Comparison of ENCODE assay signal across 8 cellular contexts in genomic region chrX:49053223-49054072, GRCh38. TPM values are rescaled to one million over a fixed set of nuclear protein-coding genes. Genes with fewer than 3 reads are reported as not detected.
DNase-seq lines count a peak whose midpoint lies in the region; ATAC-seq and TF ChIP-seq lines count a peak whose summit lies in the region.

No MANE protein-coding gene starts in this region.

- peaks cover 19% of the 10 kb centered on the region for H3K79me2 ChIP-seq in GM23338 (replicated peaks; ENCODE audit: insufficient read depth)
- peaks cover 7% of the 10 kb centered on the region for H3K79me2 ChIP-seq in neural progenitor cell (ENCODE audit: low read depth)

- intact Hi-C loops in testis (cut with DNase I; ENCODE audit: low total_unique reads) = no loop called here

- 7 to 29% methylated on average over 1 to 63 of the region's 79 CpGs for WGBS in testis, 2 donors

- peak; percentile 89 for ATAC-seq in GM23338

- H3K4me1 Mint-ChIP-seq in GM23338 = peaks cover 15% of the 10 kb centered on the region
- H3K4me1 Mint-ChIP-seq in neural progenitor cell = peaks cover 15% of the 10 kb centered on the region

- peaks cover 6% of the 10 kb centered on the region; the same call in 1 of the 3 replicates for H3K36me3 Mint-ChIP-seq in GM23338 (ENCODE audit: low read depth)
- H3K36me3 Mint-ChIP-seq in neural progenitor cell = peaks cover 6% of the 10 kb centered on the region

- TF ChIP-seq POLR2A in testis (IDR thresholded peaks at IDR 0.05) = no peak

- H3F3A ChIP-seq in GM23338 (replicated peaks; ENCODE audit: low read depth) (no peaks in the 10 kb centered on the region), neural progenitor cell (ENCODE audit: low read depth) (peaks cover 4% of the 10 kb centered on the region)

- H3K4me2 ChIP-seq in GM23338 (peak overlapping the region; percentile 71), neural progenitor cell (peak overlapping the region; percentile 67)

- H3K36me3 ChIP-seq in GM23338 (ENCODE audit: insufficient read depth) (no peaks in the 10 kb centered on the region), neural progenitor cell (no peaks in the 10 kb centered on the region), testis (ENCODE audit: low read depth, missing control alignments) (no peaks in the 10 kb centered on the region)

- H3K27ac ChIP-seq in GM23338 (ENCODE audit: low read depth) = no peak overlapping the region
- peak overlapping the region; percentile 20 for H3K27ac ChIP-seq in neural progenitor cell
- peak overlapping the region; percentile 70 to 85 for H3K27ac ChIP-seq in testis

- no peaks in the 10 kb centered on the region for H3K9me2 ChIP-seq in GM23338 (ENCODE audit: insufficient read depth)

- H3K9ac ChIP-seq in neural progenitor cell = peak overlapping the region; percentile 32

- H3K9me3 ChIP-seq in neural progenitor cell (ENCODE audit: low read depth) (no peaks in the 10 kb centered on the region), testis (no peaks in the 10 kb centered on the region)

- peaks cover 4% of the 10 kb centered on the region for H3K27me3 Mint-ChIP-seq in GM23338 (ENCODE audit: insufficient read depth, low read depth, poor library complexity)
- peaks cover 14% of the 10 kb centered on the region for H3K27me3 Mint-ChIP-seq in neural progenitor cell (ENCODE audit: insufficient read depth, low read depth)

- H4K20me1 ChIP-seq in GM23338 (replicated peaks; ENCODE audit: insufficient read depth) = no peaks in the 10 kb centered on the region
- H4K20me1 ChIP-seq in neural progenitor cell (ENCODE audit: low read depth) = no peaks in the 10 kb centered on the region

- TF ChIP-seq CTCF in GM23338 (conservative IDR thresholded peaks at IDR 0.05; ENCODE audit: low read depth in 2 of 2) (no peak), neural progenitor cell (IDR thresholded peaks at IDR 0.05) (no peak), testis (IDR thresholded peaks at IDR 0.05) (no peak)

- no peaks in the 10 kb centered on the region for H3K27me3 ChIP-seq in GM23338 (ENCODE audit: insufficient read depth)
- H3K27me3 ChIP-seq in neural progenitor cell = no peaks in the 10 kb centered on the region
- H3K27me3 ChIP-seq in testis = no peaks in the 10 kb centered on the region

- H3K4me3 ChIP-seq in GM23338 = peak overlapping the region; percentile 63
- peak overlapping the region; percentile 69 for H3K4me3 ChIP-seq in neural progenitor cell
- peak overlapping the region; percentile 60 to 67 for H3K4me3 ChIP-seq in testis

- H3K27ac Mint-ChIP-seq in GM23338 (peak overlapping the region; percentile 84), neural progenitor cell (no peak overlapping the region)

- no peaks in the 10 kb centered on the region for H3K9me3 Mint-ChIP-seq in GM23338
- peaks cover 40% of the 10 kb centered on the region for H3K9me3 Mint-ChIP-seq in neural progenitor cell

- H3K4me3 Mint-ChIP-seq in GM23338 = peak overlapping the region; percentile 76
- H3K4me3 Mint-ChIP-seq in neural progenitor cell = peak overlapping the region; percentile 87

- DNase-seq in CD1c-positive myeloid dendritic cell (ENCODE audit: extremely low spot score) (peak; percentile 42), GM23338 (ENCODE audit: low spot score) (peak; percentile 85), NCI-H82 (lab: John Stamatoyannopoulos, UW) (peak; percentile 95), activated T-helper 1 cell treated with Interleukin-2 at 50 U/mL for 16 hours (ENCODE audit: low read depth) (peak; percentile 38), fibroblast of peridontal ligament (ENCODE audit: extremely low read depth) (peak; percentile 30), neural progenitor cell (ENCODE audit: low spot score) (peak; percentile 92), testis (peak; percentile 59), pons (ENCODE audit: low spot score) (no peak)

- H2AFZ ChIP-seq in GM23338 (peak overlapping the region; percentile 14; the same call in 1 of the 2 replicates), neural progenitor cell (replicated peaks) (no peak overlapping the region)

- 0 out of 2 replicates have a peak, but pooled peaks cover 3% of the 10 kb centered on the region for H3K4me1 ChIP-seq in GM23338 (ENCODE audit: insufficient read depth)
- no peaks in the 10 kb centered on the region for H3K4me1 ChIP-seq in neural progenitor cell
- no peaks in the 10 kb centered on the region for H3K4me1 ChIP-seq in testis

TF ChIP-seq in GM23338, 12 proteins besides CTCF, POLR2A, EP300 and RAD21 (continues in another document):
- TF ChIP-seq EZH2phosphoT487 (IDR thresholded peaks at IDR 0.05; ENCODE audit: unreplicated experiment) (no peak), JUNB (IDR thresholded peaks at IDR 0.05; ENCODE audit: unreplicated experiment) (no peak), POLR2AphosphoS5 (IDR thresholded peaks at IDR 0.05; ENCODE audit: low read depth) (peak; percentile 44)

RNA-seq across cellular contexts. Expression of gene CCDC120, which starts 5.4 kb away (rescaled TPM):
- 6.8 and 9.9 TPM in 2 replicates for total RNA-seq in GM23338 (2014; rRNA removed; shearing (Covaris generic))
- polyA plus RNA-seq in GM23338 (2016; fragmentation: Nextera tagmentation; extraction: Ambion mirVana) (3.3 and 3.6 TPM in 2 replicates), testis (ENCODE audit: insufficient read depth, low read depth, low replicate concordance) (7.5 TPM)
- total RNA-seq in neural progenitor cell (ENCODE audit: low replicate concordance) (1.1 and 3.1 TPM in 2 replicates), testis (10 to 100 TPM; 11.0 to 11.2 TPM)

RNA-seq across cellular contexts. Expression of gene TFE3, which starts 10.3 kb away (rescaled TPM):
- 63.3 and 83.8 TPM in 2 replicates for total RNA-seq in GM23338 (2014; rRNA removed; shearing (Covaris generic))
- polyA plus RNA-seq in GM23338 (2016; fragmentation: Nextera tagmentation; extraction: Ambion mirVana) (20.8 and 21.4 TPM in 2 replicates), testis (ENCODE audit: insufficient read depth, low read depth, low replicate concordance) (29.3 TPM)
- total RNA-seq in neural progenitor cell (ENCODE audit: low replicate concordance) (7.9 and 25.6 TPM in 2 replicates), testis (10 to 100 TPM; 53.9 to 66.0 TPM)

RNA-seq across cellular contexts. Expression of gene PRAF2, which starts 20.4 kb away (rescaled TPM):
- total RNA-seq in GM23338 (2014; rRNA removed; shearing (Covaris generic)) = 6.3 and 7.7 TPM in 2 replicates
- polyA plus RNA-seq in GM23338 (2016; fragmentation: Nextera tagmentation; extraction: Ambion mirVana) (22.1 and 24.3 TPM in 2 replicates), testis (ENCODE audit: insufficient read depth, low read depth, low replicate concordance) (60.9 TPM)
- total RNA-seq in neural progenitor cell (ENCODE audit: low replicate concordance) (0.30 and 11.0 TPM in 2 replicates), testis (10 to 100 TPM; 43.7 to 58.7 TPM)

RNA-seq across cellular contexts. Expression of gene WDR45, which starts 26.2 kb away (rescaled TPM):
- total RNA-seq in GM23338 (2014; rRNA removed; shearing (Covaris generic)) = 26.2 and 36.2 TPM in 2 replicates
- polyA plus RNA-seq in GM23338 (2016; fragmentation: Nextera tagmentation; extraction: Ambion mirVana) = 24.9 and 28.8 TPM in 2 replicates
- total RNA-seq in neural progenitor cell (ENCODE audit: low replicate concordance) = 19.7 and 22.2 TPM in 2 replicates
- 10 to 100 TPM; 43.2 to 52.0 TPM for total RNA-seq in testis
- 27.1 TPM for polyA plus RNA-seq in testis (ENCODE audit: insufficient read depth, low read depth, low replicate concordance)

RNA-seq across cellular contexts. Expression of gene GRIPAP1, which starts 51.4 kb away (rescaled TPM):
- total RNA-seq in GM23338 (2014; rRNA removed; shearing (Covaris generic)) = 32.7 and 39.1 TPM in 2 replicates
- 57.1 and 62.2 TPM in 2 replicates for polyA plus RNA-seq in GM23338 (2016; fragmentation: Nextera tagmentation; extraction: Ambion mirVana)
- 30.1 and 38.9 TPM in 2 replicates for total RNA-seq in neural progenitor cell (ENCODE audit: low replicate concordance)
- total RNA-seq in testis = 10 to 100 TPM; 76.4 to 88.9 TPM
- 44.4 TPM for polyA plus RNA-seq in testis (ENCODE audit: insufficient read depth, low read depth, low replicate concordance)
